ENCODE assay signal across 21 cellular contexts in the genomic region with DNA sequence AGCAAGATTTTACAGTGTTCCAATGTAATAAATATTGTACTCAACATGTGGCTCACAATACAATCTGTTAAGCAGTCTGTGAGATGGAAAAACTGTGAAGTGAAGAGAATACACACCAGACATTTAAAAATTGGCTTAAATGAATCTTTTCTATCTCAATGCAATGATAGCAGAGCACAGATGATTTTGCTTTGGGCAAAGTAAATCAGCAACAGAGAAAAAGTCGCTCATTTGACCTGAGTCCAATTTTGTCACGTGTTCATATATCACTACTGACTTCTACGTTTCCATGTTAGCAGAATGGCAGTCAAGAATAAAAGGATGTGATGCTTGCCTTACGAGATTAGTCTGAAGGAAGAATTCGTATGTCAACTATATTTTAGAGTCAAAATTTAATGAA.
DNase-seq lines count a peak whose midpoint lies in the region; ATAC-seq and TF ChIP-seq lines count a peak whose summit lies in the region.
"Had no signal": no experiment of that assay in that cellular context is flagged by ENCODE, and none has a peak within 500 bp of the region (broad histone marks: within the 10 kb centered on the region; RNA-seq: fewer than 3 reads in every experiment).

No MANE protein-coding gene starts in this region.

- peak; percentile 14 for DNase-seq in SK-N-SH
- DNase-seq in BE2C, result peak; percentile 21
- peak; percentile 3 for DNase-seq in left kidney (ENCODE audit: low read depth, low spot score)
- DNase-seq in CD8-positive, alpha-beta memory T cell, result no peak
- DNase-seq in CD14-positive monocyte (ENCODE audit: low spot score), result no peak
- no peak for DNase-seq in stimulated activated naive CD4-positive, alpha-beta T cell treated with Interleukin-2 at 50 U/mL for 16 hours (lab: John Stamatoyannopoulos, UW)
- DNase-seq: 8988T; ACHN; C1 segment of cervical spinal cord; CD4-positive, alpha-beta T cell; CD8-positive, alpha-beta T cell; COR-L47; DMS 273 treated with DMSO at 0.1 percent for 48 hours; DMS79; DND-41; EL; GDM1 had no signal

- no peaks in the 10 kb centered on the region for H3K27me3 ChIP-seq in SK-N-SH (ENCODE audit: insufficient read depth)
- H3K27me3 ChIP-seq in BE2C, result no peaks in the 10 kb centered on the region
- H3K27me3 ChIP-seq in CD8-positive, alpha-beta memory T cell (ENCODE audit: insufficient read depth, low read length, poor library complexity, severe bottlenecking), result no peaks in the 10 kb centered on the region
- H3K27me3 ChIP-seq: BLaER1 had no signal

- 14% methylated on average over 5 of the region's 5 CpGs for WGBS in SK-N-SH (ENCODE audit: low lambda C conversion rate)

- peaks cover 10 to 49% (median 22%) of the 10 kb centered on the region in 5 donors for H3K9me3 Mint-ChIP-seq in CD8-positive, alpha-beta memory T cell
- H3K9me3 Mint-ChIP-seq in CD14-positive monocyte, result peaks cover 0 to 16% (median 4%) of the 10 kb centered on the region in 7 donors

- CTCF ChIA-PET in SK-N-SH (lab: Yijun Ruan, JAX), result interaction anchor here (1.3 to 1.4 kb wide), 2 partner anchors 14 to 28 kb away, joined by 3 to 4 read pairs; no protein-coding TSS in a partner anchor
- CTCF ChIA-PET in CD8-positive, alpha-beta memory T cell (lab: Charles Lee), result no interaction called here

- TF ChIP-seq EP300 in SK-N-SH (IDR thresholded peaks at IDR 0.05; ENCODE audit: borderline replicate concordance in 1 of 2, low read depth in 1 of 2, low read length in 1 of 2), result peak in 1 of 2 experiments; percentile 94; a peak in 2 of 4 replicates

- peaks cover 0 to 21% of the 10 kb centered on the region in 2 experiments; a peak in 2 of 4 replicates for H3K4me1 ChIP-seq in SK-N-SH (ENCODE audit: control insufficient read depth in 1 of 2, insufficient read depth in 2 of 2, low read depth in 1 of 2, low read length in 1 of 2)
- H3K4me1 ChIP-seq in BE2C, result peaks cover 23% of the 10 kb centered on the region
- no peaks in the 10 kb centered on the region for H3K4me1 ChIP-seq in CD8-positive, alpha-beta memory T cell (ENCODE audit: insufficient read depth, low read length)
- H3K4me1 ChIP-seq: BLaER1 had no signal

- H2AFZ ChIP-seq in SK-N-SH (ENCODE audit: low read depth), result no peak overlapping the region

- H3F3A ChIP-seq in SK-N-SH (replicated peaks; ENCODE audit: insufficient read depth), result no peaks in the 10 kb centered on the region

- H3K27me3 Mint-ChIP-seq in CD8-positive, alpha-beta memory T cell, result no peaks in the 10 kb centered on the region
- no peaks in the 10 kb centered on the region for H3K27me3 Mint-ChIP-seq in CD14-positive monocyte (ENCODE audit: low read depth in 3 of 3)
- H3K27me3 Mint-ChIP-seq: B cell; CD4-positive, alpha-beta T cell had no signal

- no peak overlapping the region for H3K27ac Mint-ChIP-seq in CD8-positive, alpha-beta memory T cell
- no peak overlapping the region for H3K27ac Mint-ChIP-seq in CD14-positive monocyte
- H3K27ac Mint-ChIP-seq: B cell; CD4-positive, alpha-beta T cell; CD8-positive, alpha-beta T cell had no signal

- H3K4me1 Mint-ChIP-seq in CD8-positive, alpha-beta memory T cell, result no peaks in the 10 kb centered on the region
- H3K4me1 Mint-ChIP-seq in CD14-positive monocyte, result no peaks in the 10 kb centered on the region
- H3K4me1 Mint-ChIP-seq: B cell had no signal

- H3K9me3 ChIP-seq in SK-N-SH (no peaks in the 10 kb centered on the region), BE2C (no peaks in the 10 kb centered on the region)
- no peaks in the 10 kb centered on the region for H3K9me3 ChIP-seq in CD8-positive, alpha-beta memory T cell (ENCODE audit: low read length)
- H3K9me3 ChIP-seq: BLaER1 had no signal

- H3K36me3 ChIP-seq in SK-N-SH (replicated peaks in 1 of 2; ENCODE audit: control insufficient read depth in 1 of 2, insufficient read depth in 2 of 2, low read length in 1 of 2) (no peaks in the 10 kb centered on the region), BE2C (no peaks in the 10 kb centered on the region)
- no peaks in the 10 kb centered on the region for H3K36me3 ChIP-seq in CD8-positive, alpha-beta memory T cell (ENCODE audit: insufficient read depth, low read length)
- H3K36me3 ChIP-seq: BLaER1 had no signal

- peaks cover 0 to 1% (median 0%) of the 10 kb centered on the region in 3 donors for H3K36me3 Mint-ChIP-seq in CD8-positive, alpha-beta memory T cell
- H3K36me3 Mint-ChIP-seq in CD14-positive monocyte, result no peaks in the 10 kb centered on the region
- H3K36me3 Mint-ChIP-seq: CD8-positive, alpha-beta T cell had no signal

- no peaks in the 10 kb centered on the region for H3K9me2 ChIP-seq in SK-N-SH

- intact Hi-C loops in CD14-positive monocyte (cut with micrococcal nuclease), result no loop called here

- POLR2A ChIA-PET in SK-N-SH (lab: Yijun Ruan, JAX), result no interaction called here
- POLR2A ChIA-PET in CD8-positive, alpha-beta memory T cell (lab: Charles Lee), result no interaction called here

- H3K79me2 ChIP-seq in SK-N-SH (ENCODE audit: insufficient read depth), result no peaks in the 10 kb centered on the region

- H3K4me2 ChIP-seq in SK-N-SH, result no peak overlapping the region
- H3K4me2 ChIP-seq: BLaER1 had no signal

- H3K27ac ChIP-seq in SK-N-SH (ENCODE audit: low read depth in 2 of 2, low read length in 1 of 2), result peak overlapping the region in 1 of 2 experiments; percentile 85; a peak in 2 of 4 replicates
- H3K27ac ChIP-seq in CD8-positive, alpha-beta memory T cell (ENCODE audit: low read depth, low read length), result no peak overlapping the region
- H3K27ac ChIP-seq: BLaER1 had no signal

- TF ChIP-seq CTCF in SK-N-SH (IDR thresholded peaks at IDR 0.05) (no peak), BE2C (IDR thresholded peaks at IDR 0.05; ENCODE audit: low read depth, low read length) (no peak), CD14-positive monocyte (IDR thresholded peaks at IDR 0.05) (no peak)

- TF ChIP-seq RAD21 in SK-N-SH (IDR thresholded peaks at IDR 0.05; ENCODE audit: low read length), result no peak; the same call in 1 of the 2 replicates

- no peaks in the 10 kb centered on the region for H4K20me1 ChIP-seq in SK-N-SH (ENCODE audit: insufficient read depth)
- H4K20me1 ChIP-seq: BLaER1 had no signal

- ATAC-seq in SK-N-SH treated with all-trans-retinoic acid at 6 μM for 48 hours, result no peak
- ATAC-seq: CD8-positive, alpha-beta T cell; GM12878 had no signal

- no peak overlapping the region for H3K4me3 Mint-ChIP-seq in CD8-positive, alpha-beta memory T cell
- H3K4me3 Mint-ChIP-seq in CD14-positive monocyte, result no peak overlapping the region
- H3K4me3 Mint-ChIP-seq: B cell; CD4-positive, alpha-beta T cell; CD8-positive, alpha-beta T cell had no signal

- H3K9ac ChIP-seq in SK-N-SH, result no peak overlapping the region
- H3K9ac ChIP-seq: BLaER1 had no signal

- H3K4me3 ChIP-seq in SK-N-SH (ENCODE audit: low read depth in 2 of 2, low read length in 1 of 2) (no peak overlapping the region), BE2C (ENCODE audit: low read depth, low read length) (no peak overlapping the region)
- no peak overlapping the region for H3K4me3 ChIP-seq in CD8-positive, alpha-beta memory T cell (ENCODE audit: low read length)
- H3K4me3 ChIP-seq: BLaER1, GM12878 had no signal

TF ChIP-seq in SK-N-SH, 30 proteins besides CTCF, POLR2A, EP300 and RAD21:
- peak; percentile 95 for TF ChIP-seq RCOR1 (IDR thresholded peaks at IDR 0.05; ENCODE audit: low read length)
- TF ChIP-seq CHD2 (IDR thresholded peaks at IDR 0.05; ENCODE audit: low read length, partially characterized antibody), result peak; percentile 75
- peak; percentile 100 for TF ChIP-seq FOXJ3 (CRISPR knock-in tag; IDR thresholded peaks at IDR 0.05)
- peak; percentile 71; the same call in 1 of the 2 replicates for TF ChIP-seq MXI1 (IDR thresholded peaks at IDR 0.05; ENCODE audit: low read depth, low read length)
- TF ChIP-seq TAF1 (IDR thresholded peaks at IDR 0.05; ENCODE audit: borderline replicate concordance, low read depth, low read length), result no peak
- TF ChIP-seq FOXM1 (IDR thresholded peaks at IDR 0.05; ENCODE audit: low read depth), result no peak
- peak; percentile 96 for TF ChIP-seq GATA2 (CRISPR knock-in tag; IDR thresholded peaks at IDR 0.05)

TF ChIP-seq in SK-N-SH treated with all-trans-retinoic acid at 6 μM for 48 hours, 23 proteins besides CTCF, POLR2A, EP300 and RAD21 (continues in another document):
- TF ChIP-seq ZFP30 (CRISPR knock-in tag; IDR thresholded peaks at IDR 0.05) (no peak), ZNF70 (CRISPR knock-in tag; IDR thresholded peaks at IDR 0.05) (no peak), ARNTL (CRISPR knock-in tag; IDR thresholded peaks at IDR 0.05; ENCODE audit: borderline replicate concordance, low read depth) (no peak)
- TF ChIP-seq, protein P1, sequence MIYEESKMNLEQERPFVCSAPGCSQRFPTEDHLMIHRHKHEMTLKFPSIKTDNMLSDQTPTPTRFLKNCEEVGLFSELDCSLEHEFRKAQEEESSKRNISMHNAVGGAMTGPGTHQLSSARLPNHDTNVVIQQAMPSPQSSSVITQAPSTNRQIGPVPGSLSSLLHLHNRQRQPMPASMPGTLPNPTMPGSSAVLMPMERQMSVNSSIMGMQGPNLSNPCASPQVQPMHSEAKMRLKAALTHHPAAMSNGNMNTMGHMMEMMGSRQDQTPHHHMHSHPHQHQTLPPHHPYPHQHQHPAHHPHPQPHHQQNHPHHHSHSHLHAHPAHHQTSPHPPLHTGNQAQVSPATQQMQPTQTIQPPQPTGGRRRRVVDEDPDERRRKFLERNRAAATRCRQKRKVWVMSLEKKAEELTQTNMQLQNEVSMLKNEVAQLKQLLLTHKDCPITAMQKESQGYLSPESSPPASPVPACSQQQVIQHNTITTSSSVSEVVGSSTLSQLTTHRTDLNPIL (CRISPR knock-in tag; IDR thresholded peaks at IDR 0.05; ENCODE audit: low read depth), result no peak
- TF ChIP-seq, protein P2, sequence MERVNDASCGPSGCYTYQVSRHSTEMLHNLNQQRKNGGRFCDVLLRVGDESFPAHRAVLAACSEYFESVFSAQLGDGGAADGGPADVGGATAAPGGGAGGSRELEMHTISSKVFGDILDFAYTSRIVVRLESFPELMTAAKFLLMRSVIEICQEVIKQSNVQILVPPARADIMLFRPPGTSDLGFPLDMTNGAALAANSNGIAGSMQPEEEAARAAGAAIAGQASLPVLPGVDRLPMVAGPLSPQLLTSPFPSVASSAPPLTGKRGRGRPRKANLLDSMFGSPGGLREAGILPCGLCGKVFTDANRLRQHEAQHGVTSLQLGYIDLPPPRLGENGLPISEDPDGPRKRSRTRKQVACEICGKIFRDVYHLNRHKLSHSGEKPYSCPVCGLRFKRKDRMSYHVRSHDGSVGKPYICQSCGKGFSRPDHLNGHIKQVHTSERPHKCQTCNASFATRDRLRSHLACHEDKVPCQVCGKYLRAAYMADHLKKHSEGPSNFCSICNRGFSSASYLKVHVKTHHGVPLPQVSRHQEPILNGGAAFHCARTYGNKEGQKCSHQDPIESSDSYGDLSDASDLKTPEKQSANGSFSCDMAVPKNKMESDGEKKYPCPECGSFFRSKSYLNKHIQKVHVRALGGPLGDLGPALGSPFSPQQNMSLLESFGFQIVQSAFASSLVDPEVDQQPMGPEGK (CRISPR knock-in tag; IDR thresholded peaks at IDR 0.05; ENCODE audit: borderline replicate concordance), result no peak

Comparison
In these comparisons a context has a peak if more than half of its experiments do, and no peak if none do; other contexts are left out.
1. DNase-seq: peak in SK-N-SH (single experiment), BE2C (single experiment) and left kidney (single experiment); none in CD8-positive, alpha-beta memory T cell (0 of 5), CD14-positive monocyte (single experiment) and stimulated activated naive CD4-positive, alpha-beta T cell treated with Interleukin-2 at 50 U/mL for 16 hours (single experiment).